8 cellular contexts compared by ENCODE assay signal in the genomic region with DNA sequence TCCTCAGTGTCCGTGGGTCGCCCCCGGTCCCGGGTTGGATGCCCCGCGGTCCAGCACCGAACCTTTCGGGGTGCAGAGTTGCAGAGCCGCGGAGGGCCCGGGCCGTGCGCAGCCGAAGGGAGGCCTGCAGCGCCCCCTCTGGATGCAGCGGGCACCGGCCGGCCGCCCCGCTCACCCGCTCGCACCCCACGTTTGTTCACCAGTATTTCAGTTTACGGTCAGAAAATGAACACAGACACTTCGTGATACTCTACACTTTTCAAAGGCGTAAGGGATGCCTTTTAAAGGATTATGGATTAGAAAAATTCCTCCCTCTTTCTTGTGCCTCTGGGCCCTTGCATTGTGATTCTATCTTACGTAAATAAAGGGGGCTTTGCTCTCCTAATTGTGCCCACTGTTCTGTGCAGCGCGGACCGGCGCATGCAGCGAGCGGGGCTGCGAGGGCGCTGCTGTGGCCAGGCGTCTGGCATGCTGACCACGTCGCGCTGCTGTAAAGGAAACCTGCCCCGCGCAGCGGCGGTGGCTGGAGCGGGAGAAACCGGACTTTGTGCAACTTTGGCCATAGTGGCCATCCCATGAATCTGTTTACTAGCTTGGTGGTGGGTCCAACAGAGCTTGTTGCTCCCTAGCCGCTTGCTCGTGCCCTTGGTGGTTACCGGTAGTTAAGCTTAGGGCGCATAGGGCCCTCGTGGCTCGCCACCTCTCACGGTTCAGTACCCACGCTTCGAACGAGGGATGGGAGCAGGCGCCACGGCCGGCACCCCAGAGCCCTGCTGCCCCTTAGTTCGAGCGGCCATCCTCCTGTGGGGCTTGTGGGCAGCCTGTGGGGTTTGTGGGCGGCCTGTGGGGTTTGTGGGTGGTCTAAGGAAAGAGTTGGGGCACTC. TPM values are rescaled to one million over a fixed set of nuclear protein-coding genes. Genes with fewer than 3 reads are reported as not detected.
DNase-seq lines count a peak whose midpoint lies in the region; ATAC-seq and TF ChIP-seq lines count a peak whose summit lies in the region.

No MANE protein-coding gene starts in this region.

- peaks cover 3% of the 10 kb centered on the region for H3K9me3 Mint-ChIP-seq in stimulated activated memory B cell treated with anti-CD40 and anti-IgM and Interleukin-4, amounts not matched to agents 10 μg/mL and 1 μg/mL and 100 μg/mL, for 72 hours

- TF ChIP-seq POLR2A in Peyer's patch (IDR thresholded peaks at IDR 0.05) = no peak

- H3K36me3 ChIP-seq in ES-I3 (ENCODE audit: insufficient read depth, low read length) = no peaks in the 10 kb centered on the region; the same call in 1 of the 2 replicates
- H3K36me3 ChIP-seq in Peyer's patch = no peaks in the 10 kb centered on the region

- H3K9me3 ChIP-seq in ES-I3 (ENCODE audit: control insufficient read depth, insufficient read depth, low read length) (peaks cover 7% of the 10 kb centered on the region; the same call in 1 of the 2 replicates), Peyer's patch (no peaks in the 10 kb centered on the region)

- ATAC-seq in left lobe of liver (peak; percentile 55), GM19463 (IDR thresholded peaks at IDR 0.05; ENCODE audit: unreplicated experiment) (no peak), HG03439 (IDR thresholded peaks at IDR 0.05; ENCODE audit: unreplicated experiment) (no peak), GM18870 (IDR thresholded peaks at IDR 0.05; ENCODE audit: unreplicated experiment) (no peak)
- no peak for ATAC-seq in stimulated activated memory B cell treated with anti-CD40 and anti-IgM and Interleukin-4, amounts not matched to agents 10 μg/mL and 1 μg/mL and 100 μg/mL, for 72 hours

- peak overlapping the region; percentile 54 for H3K4me3 Mint-ChIP-seq in stimulated activated memory B cell treated with anti-CD40 and anti-IgM and Interleukin-4, amounts not matched to agents 10 μg/mL and 1 μg/mL and 100 μg/mL, for 72 hours

- peak overlapping the region; percentile 9 to 50 (median 38) for H3K4me3 ChIP-seq in Peyer's patch

- H3K4me1 Mint-ChIP-seq in stimulated activated memory B cell treated with anti-CD40 and anti-IgM and Interleukin-4, amounts not matched to agents 10 μg/mL and 1 μg/mL and 100 μg/mL, for 72 hours = peaks cover 19% of the 10 kb centered on the region

- no peak overlapping the region for H3K27ac Mint-ChIP-seq in stimulated activated memory B cell treated with anti-CD40 and anti-IgM and Interleukin-4, amounts not matched to agents 10 μg/mL and 1 μg/mL and 100 μg/mL, for 72 hours

- H3K27me3 Mint-ChIP-seq in stimulated activated memory B cell treated with anti-CD40 and anti-IgM and Interleukin-4, amounts not matched to agents 10 μg/mL and 1 μg/mL and 100 μg/mL, for 72 hours = peaks cover 52% of the 10 kb centered on the region

- H3K27ac ChIP-seq in Peyer's patch (peak overlapping the region in 1 of 4 donors; percentile 27), cingulate gyrus (ENCODE audit: low read depth, low read length) (peak overlapping the region; percentile 69)

- DNase-seq in Peyer's patch (peak in 1 of 3 donors; percentile 61), left lobe of liver (ENCODE audit: low spot score) (peak; percentile 59)

- peak overlapping the region; percentile 49 for H3K9ac ChIP-seq in ES-I3 (ENCODE audit: low read depth, low read length)

- H3K36me3 Mint-ChIP-seq in stimulated activated memory B cell treated with anti-CD40 and anti-IgM and Interleukin-4, amounts not matched to agents 10 μg/mL and 1 μg/mL and 100 μg/mL, for 72 hours = peaks cover 4% of the 10 kb centered on the region

- H3K4me1 ChIP-seq in ES-I3 (ENCODE audit: insufficient read depth, low read length) (no peaks in the 10 kb centered on the region), Peyer's patch (peaks cover 0 to 4% (median 0%) of the 10 kb centered on the region in 4 donors)

- H3K27me3 ChIP-seq in Peyer's patch = no peaks in the 10 kb centered on the region

- TF ChIP-seq CTCF in Peyer's patch (IDR thresholded peaks at IDR 0.05) = peak in 5 of 6 experiments; percentile 31 to 53 (median 43)

RNA-seq across cellular contexts. Expression of a gene that starts 0.8 kb away (rescaled TPM):
- total RNA-seq in Peyer's patch = 10 to 100 TPM; 11.6 to 36.1 (median 27.1) TPM
- total RNA-seq in left lobe of liver = 44.4 TPM

RNA-seq across cellular contexts. Expression of a gene that starts 50.3 kb away (rescaled TPM):
- total RNA-seq in Peyer's patch (10 to 100 TPM in 1 of 4 donors, 1 to 10 TPM in 3; 1.9 to 14.0 (median 5.6) TPM), left lobe of liver (3.5 TPM)
